In the genomic region with DNA sequence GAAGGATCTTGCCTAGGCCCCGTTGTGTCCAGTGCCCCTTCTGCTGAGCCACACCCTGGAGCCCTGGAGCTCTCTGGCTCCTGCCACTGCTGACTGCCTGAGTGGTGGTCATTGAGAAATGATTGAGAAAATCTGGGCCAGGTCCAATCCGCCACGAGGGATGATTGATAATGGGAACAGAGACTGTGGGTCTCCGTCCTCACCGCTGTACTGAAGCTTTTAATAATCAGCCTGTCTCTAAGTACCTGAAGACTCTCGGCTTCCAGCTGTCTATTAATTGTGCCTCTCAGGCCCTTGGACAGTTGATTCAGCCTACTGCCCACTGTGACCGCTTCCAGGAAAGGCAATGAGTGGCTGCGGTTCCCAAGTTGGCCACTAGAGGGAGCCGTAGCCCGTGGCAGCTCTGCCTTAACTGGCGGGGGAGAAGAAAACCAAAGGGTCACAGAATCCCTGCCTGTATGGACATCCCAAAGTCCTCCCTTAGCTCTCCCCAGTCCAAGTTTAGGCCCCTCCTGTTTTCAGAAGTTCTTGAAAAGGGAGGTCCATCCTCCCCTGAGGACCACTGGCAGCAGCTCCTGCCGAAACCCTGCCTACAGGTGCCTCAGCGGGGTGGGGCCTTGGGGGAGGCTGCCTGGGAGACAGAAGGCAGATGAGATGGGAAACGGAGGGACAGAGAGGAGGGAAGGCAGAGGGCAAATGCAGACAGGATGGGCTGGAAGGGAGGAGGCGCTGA, we compare ENCODE assay signal across 8 cellular contexts.
A peak's percentile ranks its signal among the peaks of the same experiment; 100 is the strongest.
DNase-seq lines count a peak whose midpoint lies in the region; FAIRE-seq and TF ChIP-seq lines count a peak whose summit lies in the region.

No MANE protein-coding gene starts in this region.

- peaks cover 0 to 43% (median 16%) of the 10 kb centered on the region in 5 donors for H3K36me3 ChIP-seq in subcutaneous abdominal adipose tissue (ENCODE audit: control insufficient read depth in 5 of 5, insufficient read depth in 5 of 5, low read length in 5 of 5)

- in situ Hi-C loops in KBM-7 (cut with MboI; ENCODE audit: low pct_unique_long_range_greater_than_20kb, low sequenced_read_pairs), result loop anchor here (25.0 kb wide), 1 partner anchor 223 kb away; a partner anchor contains a TSS

- H3K27me3 ChIP-seq in subcutaneous abdominal adipose tissue (ENCODE audit: control insufficient read depth in 5 of 5, insufficient read depth in 4 of 5, low read length in 5 of 5), result no peaks in the 10 kb centered on the region

- no peaks in the 10 kb centered on the region for H3K9me3 ChIP-seq in subcutaneous abdominal adipose tissue (ENCODE audit: control insufficient read depth in 5 of 5, low read length in 5 of 5)

- H3K4me3 ChIP-seq in subcutaneous abdominal adipose tissue (ENCODE audit: low read depth in 1 of 5, low read length in 5 of 5), result peak overlapping the region in 2 of 5 donors; percentile 27 to 34

- TF ChIP-seq CTCF in GM12874 (IDR thresholded peaks at IDR 0.05; ENCODE audit: insufficient read depth, low read depth, low read length), result peak; percentile 99

- peak overlapping the region in 2 of 5 donors; percentile 11 to 24 for H3K9ac ChIP-seq in subcutaneous abdominal adipose tissue (ENCODE audit: low read length in 5 of 5)

- H3K4me1 ChIP-seq in subcutaneous abdominal adipose tissue (ENCODE audit: control insufficient read depth in 5 of 5, insufficient read depth in 5 of 5, low read length in 5 of 5), result peaks cover 14 to 49% (median 33%) of the 10 kb centered on the region in 5 donors

- DNase-seq in KBM-7 (peak; percentile 80), SHP77 (lab: John Stamatoyannopoulos, UW) (peak; percentile 30 to 58), activated gamma-delta T cell treated with Interleukin-2 at 50 U/mL for 16 hours (peak; percentile 75), frontal cortex (ENCODE audit: low spot score in 2 of 2) (peak; percentile 71 to 80), nucleus accumbens (lab: John Stamatoyannopoulos, UW) (peak in 52 of 56 donors; percentile 25 to 92 (median 65)), NCI-H1048 (lab: John Stamatoyannopoulos, UW) (no peak)

- H3K27ac ChIP-seq in subcutaneous abdominal adipose tissue (ENCODE audit: low read depth, low read length), result peak overlapping the region; percentile 66

- FAIRE-seq in frontal cortex (lab: Jason Lieb, UNC), result no peak
